In genomic region chr1:226814751-226815496, GRCh38 we compare ENCODE assay signal across 8 cellular contexts. TPM values are rescaled to one million over a fixed set of nuclear protein-coding genes. Genes with fewer than 3 reads are reported as not detected.
DNase-seq lines count a peak whose midpoint lies in the region; ATAC-seq and TF ChIP-seq lines count a peak whose summit lies in the region.

No MANE protein-coding gene starts in this region.

- no peaks in the 10 kb centered on the region for H3K36me3 ChIP-seq in muscle layer of duodenum (ENCODE audit: control insufficient read depth in 1 of 2, insufficient read depth in 2 of 2, low read length in 2 of 2)
- no peaks in the 10 kb centered on the region for H3K36me3 ChIP-seq in CD8-positive, alpha-beta T cell (ENCODE audit: insufficient read depth, low read length)

- no peak for TF ChIP-seq CTCF in dorsolateral prefrontal cortex (IDR thresholded peaks at IDR 0.05 in 54 of 56, conservative IDR thresholded peaks at IDR 0.05 in 2 of 56; ENCODE audit: low read depth in 1 of 56, partially characterized antibody in 56 of 56)
- no peak for TF ChIP-seq CTCF in CD8-positive, alpha-beta T cell (IDR thresholded peaks at IDR 0.05)

- H3K4me3 ChIP-seq in dorsolateral prefrontal cortex (peak overlapping the region in 1 of 59 donors; percentile 7), muscle layer of duodenum (ENCODE audit: low read depth in 1 of 2, low read length in 2 of 2) (no peak overlapping the region)
- H3K4me3 ChIP-seq in CD8-positive, alpha-beta T cell (ENCODE audit: low read depth, low read length), result no peak overlapping the region

- no peak for ATAC-seq in CD8-positive, alpha-beta T cell

- H3K27ac Mint-ChIP-seq in CD8-positive, alpha-beta T cell, result no peak overlapping the region

- no peaks in the 10 kb centered on the region for H3K9me3 ChIP-seq in muscle layer of duodenum (ENCODE audit: control insufficient read depth in 1 of 2, low read length in 2 of 2)
- no peaks in the 10 kb centered on the region for H3K9me3 ChIP-seq in CD8-positive, alpha-beta T cell (ENCODE audit: low read length)

- H3K27me3 ChIP-seq in dorsolateral prefrontal cortex, result no peaks in the 10 kb centered on the region
- H3K27me3 ChIP-seq in muscle layer of duodenum (ENCODE audit: low read depth, low read length), result no peaks in the 10 kb centered on the region
- H3K27me3 ChIP-seq in CD8-positive, alpha-beta T cell (ENCODE audit: insufficient read depth, low read length), result no peaks in the 10 kb centered on the region

- H3K4me1 ChIP-seq in muscle layer of duodenum (ENCODE audit: control insufficient read depth in 1 of 2, insufficient read depth in 2 of 2, low read length in 2 of 2), result peaks cover 10% of the 10 kb centered on the region in 2 donors
- H3K4me1 ChIP-seq in CD8-positive, alpha-beta T cell (ENCODE audit: insufficient read depth, low read length), result no peaks in the 10 kb centered on the region

- intact Hi-C loops in dorsolateral prefrontal cortex (cut with DNase I), result no loop called here
- intact Hi-C loops in CD8-positive, alpha-beta T cell (cut with DNase I, micrococcal nuclease), result loop anchor here in 1 of 2 experiments (5.0 kb wide), 1 partner anchor 48 kb away; no protein-coding TSS in a partner anchor

- H3K27ac ChIP-seq in dorsolateral prefrontal cortex, result peak overlapping the region in 58 of 59 donors; percentile 1 to 94 (median 80)
- H3K27ac ChIP-seq in muscle layer of duodenum (ENCODE audit: low read length), result peak overlapping the region; percentile 81
- no peak overlapping the region for H3K27ac ChIP-seq in CD8-positive, alpha-beta T cell (ENCODE audit: low read depth, low read length)

- H3K4me3 Mint-ChIP-seq in CD8-positive, alpha-beta T cell, result no peak overlapping the region

- peak; percentile 50 for DNase-seq in GM04503 (ENCODE audit: low read depth)
- peak; percentile 75 for DNase-seq in NCI-H748 (lab: John Stamatoyannopoulos, UW; ENCODE audit: unreplicated experiment)
- peak in 5 of 10 donors; percentile 30 to 76 (median 52) for DNase-seq in dorsolateral prefrontal cortex
- DNase-seq in T-helper 1 cell, result no peak
- DNase-seq in CD8-positive, alpha-beta T cell, result no peak
- no peak for DNase-seq in DMS114 treated with DMSO at 0.1 percent for 48 hours (lab: John Stamatoyannopoulos, UW; ENCODE audit: unreplicated experiment)
- no peak for DNase-seq in NK-92 (lab: John Stamatoyannopoulos, UW; ENCODE audit: unreplicated experiment)

- H3K4me1 Mint-ChIP-seq in CD8-positive, alpha-beta T cell (ENCODE audit: low read depth), result peaks cover 2% of the 10 kb centered on the region

- H3K27me3 Mint-ChIP-seq in CD8-positive, alpha-beta T cell (ENCODE audit: low read depth), result no peaks in the 10 kb centered on the region

- CTCF ChIA-PET in CD8-positive, alpha-beta T cell (lab: Charles Lee), result interaction anchor here (0.7 to 2.0 kb wide), 4 partner anchors 8 to 182 kb away, joined by 3 to 6 read pairs (median 4); no protein-coding TSS in a partner anchor

- no peaks in the 10 kb centered on the region for H3K9me3 Mint-ChIP-seq in CD8-positive, alpha-beta T cell

- POLR2A ChIA-PET in CD8-positive, alpha-beta T cell (lab: Charles Lee), result interaction anchor here (0.6 to 1.3 kb wide), 6 partner anchors 8 to 396 kb away, joined by 3 to 4 read pairs (median 3); no protein-coding TSS in a partner anchor

- no peaks in the 10 kb centered on the region for H3K36me3 Mint-ChIP-seq in CD8-positive, alpha-beta T cell

RNA-seq across cellular contexts. Expression of gene PSEN2, which starts 55.5 kb away (rescaled TPM):
- total RNA-seq in dorsolateral prefrontal cortex, result 10 to 100 TPM; 10.2 to 38.9 (median 24.1) TPM
- total RNA-seq in CD8-positive, alpha-beta T cell, result 1 to 10 TPM in 1 of 2 experiments, under 1 TPM in 1; 1.00 to 1.7 TPM

Comparison
In these comparisons a context has a peak if more than half of its experiments do, and no peak if none do; other contexts are left out.
1. DNase-seq: peak in GM04503 (single experiment) and NCI-H748 (single experiment); none in T-helper 1 cell (0 of 5), CD8-positive, alpha-beta T cell (0 of 7), DMS114 treated with DMSO at 0.1 percent for 48 hours (single experiment) and NK-92 (single experiment).
2. RNA of gene PSEN2, which starts 55.5 kb away (total RNA-seq): 10.2 to 38.9 TPM in dorsolateral prefrontal cortex; 1.00 to 1.7 TPM in CD8-positive, alpha-beta T cell; every median in the first group is over 4 times any median in the second.